1 cellular context compared by ENCODE assay signal in the genomic region with DNA sequence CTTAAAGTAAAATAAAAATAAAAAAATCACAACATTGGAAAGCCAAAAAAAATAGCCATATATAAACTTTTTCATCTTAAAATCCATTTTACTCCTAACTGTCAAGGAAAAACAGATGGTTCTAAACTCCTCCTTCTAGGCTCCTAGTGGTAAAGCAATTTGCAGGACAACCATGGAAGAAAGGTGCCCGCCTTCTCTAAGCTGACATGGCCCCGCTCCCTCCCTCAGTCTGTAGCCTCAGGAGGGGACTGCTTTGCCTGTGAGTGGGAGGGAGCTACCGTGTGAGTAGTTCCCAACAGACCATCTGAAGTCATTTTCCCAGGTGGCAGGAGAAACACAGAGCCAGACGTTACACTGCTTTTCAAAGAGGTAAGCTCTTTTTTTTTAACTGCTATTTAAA.
TF ChIP-seq lines count a peak whose summit lies in the region.

No MANE protein-coding gene starts in this region.

TF ChIP-seq in GM23338, 12 proteins besides CTCF, POLR2A, EP300 and RAD21 (continued from another document):
- TF ChIP-seq ZNF462 (CRISPR knock-in tag; IDR thresholded peaks at IDR 0.05) (no peak), EZH2 (IDR thresholded peaks at IDR 0.05; ENCODE audit: low read depth, unreplicated experiment) (no peak), STAT1 (IDR thresholded peaks at IDR 0.05; ENCODE audit: unreplicated experiment) (no peak)
